Comparison of ENCODE assay signal across 1 cellular context in genomic region chr1:203287109-203287893, GRCh38.
TF ChIP-seq lines count a peak whose summit lies in the region.

No MANE protein-coding gene starts in this region.

TF ChIP-seq in K562, 482 proteins besides CTCF, POLR2A, EP300 and RAD21 (continued from another document and continues in another):
- TF ChIP-seq TSHZ1 (CRISPR knock-in tag; IDR thresholded peaks at IDR 0.05), result no peak
- TF ChIP-seq ZNF449 (CRISPR knock-in tag; IDR thresholded peaks at IDR 0.05), result peak; percentile 53; the same call in 1 of the 2 replicates
- 0 out of 2 replicates have a peak, but pooled peaks have one; percentile 55 for TF ChIP-seq ZBTB17 (CRISPR knock-in tag; IDR thresholded peaks at IDR 0.05)
- TF ChIP-seq SP1 (CRISPR knock-in tag; IDR thresholded peaks at IDR 0.05), result peak; percentile 42; the same call in 1 of the 2 replicates
- TF ChIP-seq MAFK (IDR thresholded peaks at IDR 0.05; ENCODE audit: low read length), result peak; percentile 70; the same call in 1 of the 2 replicates
- TF ChIP-seq NR2F6 (CRISPR knock-in tag; IDR thresholded peaks at IDR 0.05), result no peak
- TF ChIP-seq ZNF551 (CRISPR knock-in tag; IDR thresholded peaks at IDR 0.05), result no peak
- TF ChIP-seq ZNF785 (CRISPR knock-in tag; IDR thresholded peaks at IDR 0.05), result no peak
- TF ChIP-seq RERE (CRISPR knock-in tag; IDR thresholded peaks at IDR 0.05; ENCODE audit: borderline replicate concordance), result no peak
- TF ChIP-seq YBX1 (IDR thresholded peaks at IDR 0.05), result no peak
- no peak for TF ChIP-seq SREBF2 (CRISPR knock-in tag; IDR thresholded peaks at IDR 0.05)
- TF ChIP-seq SMC3 (conservative IDR thresholded peaks at IDR 0.05; ENCODE audit: insufficient read depth, low read depth, low read length), result no peak
- peak; percentile 52; the same call in 1 of the 2 replicates for TF ChIP-seq SMARCE1 (IDR thresholded peaks at IDR 0.05)
- TF ChIP-seq RB1 (IDR thresholded peaks at IDR 0.05; ENCODE audit: low read depth), result no peak
- no peak for TF ChIP-seq MTF1 (CRISPR knock-in tag; IDR thresholded peaks at IDR 0.05; ENCODE audit: borderline replicate concordance)
- no peak for TF ChIP-seq ZNF512 (tag; IDR thresholded peaks at IDR 0.05)
- no peak for TF ChIP-seq MED1 (CRISPR knock-in tag; IDR thresholded peaks at IDR 0.05; ENCODE audit: borderline replicate concordance)
- TF ChIP-seq GABPB2 (CRISPR knock-in tag; conservative IDR thresholded peaks at IDR 0.05), result no peak
- no peak for TF ChIP-seq KLF13 (tag; IDR thresholded peaks at IDR 0.05; ENCODE audit: borderline replicate concordance, low read depth)
- TF ChIP-seq RCOR1 (IDR thresholded peaks at IDR 0.05; ENCODE audit: borderline replicate concordance in 1 of 2, low read depth in 2 of 2, low read length in 2 of 2), result no peak; a peak in 1 of 4 replicates
- TF ChIP-seq E2F3 (CRISPR knock-in tag; IDR thresholded peaks at IDR 0.05), result no peak
- peak; percentile 87 for TF ChIP-seq NFATC3 (IDR thresholded peaks at IDR 0.05)
- TF ChIP-seq ZNF354B (CRISPR knock-in tag; IDR thresholded peaks at IDR 0.05), result no peak
- 0 out of 2 replicates have a peak, but pooled peaks have one; percentile 16 for TF ChIP-seq KLF6 (CRISPR knock-in tag; IDR thresholded peaks at IDR 0.05; ENCODE audit: borderline replicate concordance)
- no peak for TF ChIP-seq POLR2H (tag; IDR thresholded peaks at IDR 0.05; ENCODE audit: low read depth)
- no peak for TF ChIP-seq REST (CRISPR knock-in tag; IDR thresholded peaks at IDR 0.05; ENCODE audit: low read depth)
- TF ChIP-seq E2F1 (CRISPR knock-in tag; IDR thresholded peaks at IDR 0.05), result no peak
- TF ChIP-seq NR2C2 (CRISPR knock-in tag; IDR thresholded peaks at IDR 0.05), result no peak
- peak; percentile 84 for TF ChIP-seq NR2C2 (tag; IDR thresholded peaks at IDR 0.05)
- TF ChIP-seq ZNF589 (CRISPR knock-in tag; IDR thresholded peaks at IDR 0.05; ENCODE audit: low read depth), result no peak
- TF ChIP-seq ELF4 (CRISPR knock-in tag; IDR thresholded peaks at IDR 0.05), result peak; percentile 84
- TF ChIP-seq MXI1 (IDR thresholded peaks at IDR 0.05; ENCODE audit: low read depth, low read length), result no peak
- no peak for TF ChIP-seq BRCA1 (IDR thresholded peaks at IDR 0.05)
- TF ChIP-seq BRCA1 (CRISPR knock-in tag; IDR thresholded peaks at IDR 0.05), result no peak
- no peak for TF ChIP-seq ZNF740 (CRISPR knock-in tag; IDR thresholded peaks at IDR 0.05)
- TF ChIP-seq ZNF740 (tag; IDR thresholded peaks at IDR 0.05), result no peak
- no peak for TF ChIP-seq ZNF655 (CRISPR knock-in tag; IDR thresholded peaks at IDR 0.05)
- TF ChIP-seq MTA1 (IDR thresholded peaks at IDR 0.05; ENCODE audit: borderline replicate concordance), result peak; percentile 66; the same call in 1 of the 2 replicates
- peak; percentile 72 for TF ChIP-seq VEZF1 (CRISPR knock-in tag; IDR thresholded peaks at IDR 0.05)
